ENCODE assay signal across 19 cellular contexts in genomic region chrX:19577181-19577810, GRCh38.
DNase-seq lines count a peak whose midpoint lies in the region; ATAC-seq and FAIRE-seq lines count a peak whose summit lies in the region.
"Had no signal": no experiment of that assay in that cellular context is flagged by ENCODE, and none has a peak within 500 bp of the region (broad histone marks: within the 10 kb centered on the region; RNA-seq: fewer than 3 reads in every experiment).

No MANE protein-coding gene starts in this region.

- no peaks in the 10 kb centered on the region for H3K27me3 Mint-ChIP-seq in activated naive CD8-positive, alpha-beta T cell
- no peaks in the 10 kb centered on the region for H3K27me3 Mint-ChIP-seq in activated naive CD8-positive, alpha-beta T cell treated with anti-CD3 and anti-CD28 coated beads, Interleukin-2, amount 50 U/mL, for 24 hours
- no peaks in the 10 kb centered on the region for H3K27me3 Mint-ChIP-seq in central memory CD8-positive, alpha-beta T cell
- H3K27me3 Mint-ChIP-seq in stimulated activated naive B cell treated with anti-CD40 and anti-IgM and Interleukin-4, amounts not matched to agents 10 μg/mL and 1 μg/mL and 100 μg/mL, for 72 hours, result no peaks in the 10 kb centered on the region

- H3K36me3 Mint-ChIP-seq in activated naive CD8-positive, alpha-beta T cell, result peaks cover under 1% of the 10 kb centered on the region
- peaks cover 20% of the 10 kb centered on the region for H3K36me3 Mint-ChIP-seq in activated naive CD8-positive, alpha-beta T cell treated with anti-CD3 and anti-CD28 coated beads, Interleukin-2, amount 50 U/mL, for 24 hours (ENCODE audit: low read depth)
- H3K36me3 Mint-ChIP-seq in central memory CD8-positive, alpha-beta T cell (ENCODE audit: insufficient read depth), result peaks cover 52% of the 10 kb centered on the region
- H3K36me3 Mint-ChIP-seq in stimulated activated effector memory CD8-positive, alpha-beta T cell treated with anti-CD3 and anti-CD28 coated beads, Interleukin-12 subunit alpha, Interleukin-12 subunit beta, amount 100 ng/mL, for 72 hours, result peaks cover 73% of the 10 kb centered on the region
- peaks cover 27 to 30% of the 10 kb centered on the region in 2 donors for H3K36me3 Mint-ChIP-seq in stimulated activated naive B cell treated with anti-CD40 and anti-IgM and Interleukin-4, amounts not matched to agents 10 μg/mL and 1 μg/mL and 100 μg/mL, for 72 hours

- H3K4me3 Mint-ChIP-seq in activated naive CD8-positive, alpha-beta T cell, result no peak overlapping the region
- no peak overlapping the region for H3K4me3 Mint-ChIP-seq in activated naive CD8-positive, alpha-beta T cell treated with anti-CD3 and anti-CD28 coated beads, Interleukin-2, amount 50 U/mL, for 24 hours
- H3K4me3 Mint-ChIP-seq in central memory CD8-positive, alpha-beta T cell, result peak overlapping the region; percentile 20
- no peak overlapping the region for H3K4me3 Mint-ChIP-seq in stimulated activated effector memory CD8-positive, alpha-beta T cell treated with anti-CD3 and anti-CD28 coated beads, Interleukin-12 subunit alpha, Interleukin-12 subunit beta, amount 100 ng/mL, for 72 hours
- no peak overlapping the region for H3K4me3 Mint-ChIP-seq in stimulated activated naive B cell treated with anti-CD40 and anti-IgM and Interleukin-4, amounts not matched to agents 10 μg/mL and 1 μg/mL and 100 μg/mL, for 72 hours
- H3K4me3 Mint-ChIP-seq: H9 had no signal

- no peak for DNase-seq in activated naive CD8-positive, alpha-beta T cell treated with anti-CD3 and anti-CD28 coated beads, Interleukin-2, amount 50 U/mL, for 24 hours
- DNase-seq in GM19239 (ENCODE audit: insufficient read length, low spot score), result no peak
- no peak for DNase-seq in central memory CD8-positive, alpha-beta T cell (ENCODE audit: low spot score in 2 of 2)
- no peak for DNase-seq in stimulated activated effector memory CD8-positive, alpha-beta T cell treated with anti-CD3 and anti-CD28 coated beads, Interleukin-12 subunit alpha, Interleukin-12 subunit beta, amount 100 ng/mL, for 72 hours (ENCODE audit: low spot score in 2 of 2)
- no peak for DNase-seq in HCEC 1CT
- DNase-seq in stimulated activated CD8-positive, alpha-beta memory T cell treated with anti-CD3 and anti-CD28 coated beads, Interleukin-4, amount 100 ng/mL, for 48 hours, result no peak
- DNase-seq in stimulated activated naive B cell treated with anti-CD40 and anti-IgM and Interleukin-4, amounts not matched to agents 10 μg/mL and 1 μg/mL and 100 μg/mL, for 72 hours, result no peak
- DNase-seq: DND-41, GDM1, H9, NCI-H1092 treated with DMSO at 0.1 percent for 48 hours, NCI-H1694, NCI-H2107, NCI-H2227 treated with DMSO at 0.1 percent for 48 hours, NCI-H524 treated with DMSO at 0.1 percent for 48 hours had no signal

- peak; percentile 37 for FAIRE-seq in GM19239 (lab: Jason Lieb, UNC)
- FAIRE-seq: GM12878, GM18507 had no signal

- H3K4me1 Mint-ChIP-seq in activated naive CD8-positive, alpha-beta T cell (ENCODE audit: low read depth), result peaks cover 6% of the 10 kb centered on the region
- H3K4me1 Mint-ChIP-seq in activated naive CD8-positive, alpha-beta T cell treated with anti-CD3 and anti-CD28 coated beads, Interleukin-2, amount 50 U/mL, for 24 hours, result peaks cover 38% of the 10 kb centered on the region
- peaks cover 30% of the 10 kb centered on the region for H3K4me1 Mint-ChIP-seq in central memory CD8-positive, alpha-beta T cell
- peaks cover 36% of the 10 kb centered on the region for H3K4me1 Mint-ChIP-seq in stimulated activated effector memory CD8-positive, alpha-beta T cell treated with anti-CD3 and anti-CD28 coated beads, Interleukin-12 subunit alpha, Interleukin-12 subunit beta, amount 100 ng/mL, for 72 hours
- H3K4me1 Mint-ChIP-seq in stimulated activated naive B cell treated with anti-CD40 and anti-IgM and Interleukin-4, amounts not matched to agents 10 μg/mL and 1 μg/mL and 100 μg/mL, for 72 hours, result peaks cover 9 to 17% of the 10 kb centered on the region in 2 donors
- H3K4me1 Mint-ChIP-seq: H9 had no signal

- H3K9me3 Mint-ChIP-seq in activated naive CD8-positive, alpha-beta T cell (ENCODE audit: low read depth), result no peaks in the 10 kb centered on the region
- H3K9me3 Mint-ChIP-seq in activated naive CD8-positive, alpha-beta T cell treated with anti-CD3 and anti-CD28 coated beads, Interleukin-2, amount 50 U/mL, for 24 hours, result no peaks in the 10 kb centered on the region
- H3K9me3 Mint-ChIP-seq in central memory CD8-positive, alpha-beta T cell, result no peaks in the 10 kb centered on the region
- H3K9me3 Mint-ChIP-seq in stimulated activated effector memory CD8-positive, alpha-beta T cell treated with anti-CD3 and anti-CD28 coated beads, Interleukin-12 subunit alpha, Interleukin-12 subunit beta, amount 100 ng/mL, for 72 hours, result no peaks in the 10 kb centered on the region
- no peaks in the 10 kb centered on the region for H3K9me3 Mint-ChIP-seq in stimulated activated naive B cell treated with anti-CD40 and anti-IgM and Interleukin-4, amounts not matched to agents 10 μg/mL and 1 μg/mL and 100 μg/mL, for 72 hours

- ATAC-seq in activated naive CD8-positive, alpha-beta T cell treated with anti-CD3 and anti-CD28 coated beads, Interleukin-2, amount 50 U/mL, for 24 hours, result no peak
- no peak for ATAC-seq in central memory CD8-positive, alpha-beta T cell (replicated peaks; ENCODE audit: extremely low read depth, poor library complexity, severe bottlenecking)
- ATAC-seq in stimulated activated effector memory CD8-positive, alpha-beta T cell treated with anti-CD3 and anti-CD28 coated beads, Interleukin-12 subunit alpha, Interleukin-12 subunit beta, amount 100 ng/mL, for 72 hours, result no peak
- ATAC-seq in stimulated activated naive B cell treated with anti-CD40 and anti-IgM and Interleukin-4, amounts not matched to agents 10 μg/mL and 1 μg/mL and 100 μg/mL, for 72 hours (replicated peaks), result no peak
- ATAC-seq: GM12878, Panc1 had no signal

- H3K27ac Mint-ChIP-seq in activated naive CD8-positive, alpha-beta T cell, result peak overlapping the region; percentile 72
- no peak overlapping the region for H3K27ac Mint-ChIP-seq in activated naive CD8-positive, alpha-beta T cell treated with anti-CD3 and anti-CD28 coated beads, Interleukin-2, amount 50 U/mL, for 24 hours
- H3K27ac Mint-ChIP-seq in central memory CD8-positive, alpha-beta T cell (ENCODE audit: low read depth), result peak overlapping the region; percentile 35
- H3K27ac Mint-ChIP-seq in stimulated activated effector memory CD8-positive, alpha-beta T cell treated with anti-CD3 and anti-CD28 coated beads, Interleukin-12 subunit alpha, Interleukin-12 subunit beta, amount 100 ng/mL, for 72 hours, result peak overlapping the region; percentile 23
- H3K27ac Mint-ChIP-seq in stimulated activated naive B cell treated with anti-CD40 and anti-IgM and Interleukin-4, amounts not matched to agents 10 μg/mL and 1 μg/mL and 100 μg/mL, for 72 hours, result no peak overlapping the region
- H3K27ac Mint-ChIP-seq: H9 had no signal

Comparison
In these comparisons a context has a peak if more than half of its experiments do, and no peak if none do; other contexts are left out.
1. H3K27ac Mint-ChIP-seq: peak in activated naive CD8-positive, alpha-beta T cell (single experiment), central memory CD8-positive, alpha-beta T cell (single experiment) and stimulated activated effector memory CD8-positive, alpha-beta T cell treated with anti-CD3 and anti-CD28 coated beads, Interleukin-12 subunit alpha, Interleukin-12 subunit beta, amount 100 ng/mL, for 72 hours (single experiment); none in activated naive CD8-positive, alpha-beta T cell treated with anti-CD3 and anti-CD28 coated beads, Interleukin-2, amount 50 U/mL, for 24 hours (single experiment) and stimulated activated naive B cell treated with anti-CD40 and anti-IgM and Interleukin-4, amounts not matched to agents 10 μg/mL and 1 μg/mL and 100 μg/mL, for 72 hours (single experiment).